Comparison of ENCODE assay signal across 22 cellular contexts in the genomic region with DNA sequence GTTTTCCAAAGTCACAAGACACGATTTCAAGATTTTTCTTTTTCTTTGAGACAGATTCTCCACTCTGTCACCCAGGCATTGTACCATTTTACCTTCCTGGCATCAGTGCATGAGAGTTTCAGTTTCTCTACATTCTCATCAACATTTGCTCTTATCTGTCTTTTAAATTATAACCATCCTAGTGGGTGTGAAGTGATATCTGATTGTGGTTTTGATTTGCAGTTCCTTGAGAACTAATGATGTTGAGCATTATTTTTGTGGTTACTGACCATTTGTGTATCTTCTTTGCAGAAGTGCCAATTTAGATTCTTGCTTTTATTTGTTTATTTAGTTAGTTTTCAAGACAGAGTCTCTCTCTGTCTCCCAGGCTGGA. TPM values are rescaled to one million over a fixed set of nuclear protein-coding genes. Genes with fewer than 3 reads are reported as not detected.
DNase-seq lines count a peak whose midpoint lies in the region; ATAC-seq and TF ChIP-seq lines count a peak whose summit lies in the region.
"Had no signal": no experiment of that assay in that cellular context is flagged by ENCODE, and none has a peak within 500 bp of the region (broad histone marks: within the 10 kb centered on the region; RNA-seq: fewer than 3 reads in every experiment).

No MANE protein-coding gene starts in this region.

- H3K4me3 Mint-ChIP-seq in activated naive CD4-positive, alpha-beta T cell treated with anti-CD3 and anti-CD28 coated beads for 36 hours, result no peak overlapping the region
- H3K4me3 Mint-ChIP-seq in activated T-helper 2 cell treated with anti-CD3 and anti-CD28 coated beads, Interferon-gamma antibody, Interleukin-2, Interleukin-4, amounts not matched to agents 10 μg/mL and 5 μg/mL and 100 μg/mL, durations not matched to agents 14 hours and 24 hours and 36 hours (ENCODE audit: low read depth), result peak overlapping the region; percentile 52
- peak overlapping the region; percentile 71 for H3K4me3 Mint-ChIP-seq in natural killer cell
- H3K4me3 Mint-ChIP-seq: GM23338; IgD-negative memory B cell; neural crest cell; stimulated activated memory B cell treated with anti-CD40 and anti-IgM and Interleukin-4, amounts not matched to agents 10 μg/mL and 1 μg/mL and 100 μg/mL, for 72 hours had no signal

- H3K36me3 Mint-ChIP-seq in activated naive CD4-positive, alpha-beta T cell treated with anti-CD3 and anti-CD28 coated beads for 36 hours (ENCODE audit: low read depth), result no peaks in the 10 kb centered on the region
- H3K36me3 Mint-ChIP-seq in activated T-helper 2 cell treated with anti-CD3 and anti-CD28 coated beads, Interferon-gamma antibody, Interleukin-2, Interleukin-4, amounts not matched to agents 10 μg/mL and 5 μg/mL and 100 μg/mL, durations not matched to agents 14 hours and 24 hours and 36 hours (ENCODE audit: low read depth), result peaks cover 2% of the 10 kb centered on the region
- H3K36me3 Mint-ChIP-seq in natural killer cell, result no peaks in the 10 kb centered on the region
- H3K36me3 Mint-ChIP-seq: IgD-negative memory B cell; stimulated activated memory B cell treated with anti-CD40 and anti-IgM and Interleukin-4, amounts not matched to agents 10 μg/mL and 1 μg/mL and 100 μg/mL, for 72 hours had no signal

- H3K27me3 ChIP-seq in left lung, result no peaks in the 10 kb centered on the region
- H3K27me3 ChIP-seq: brain microvascular endothelial cell, thyroid gland had no signal

- H3K4me1 ChIP-seq in left lung, result no peaks in the 10 kb centered on the region
- H3K4me1 ChIP-seq: thyroid gland had no signal

- CTCF ChIA-PET in activated naive CD4-positive, alpha-beta T cell treated with anti-CD3 and anti-CD28 coated beads for 36 hours (lab: Charles Lee), result no interaction called here

- H3K27ac ChIP-seq in left lung, result no peak overlapping the region
- H3K27ac ChIP-seq: C4-2B, thyroid gland, VCaP had no signal

- H3K36me3 ChIP-seq in left lung, result no peaks in the 10 kb centered on the region
- H3K36me3 ChIP-seq: brain microvascular endothelial cell, thyroid gland had no signal

- no peak for DNase-seq in activated naive CD4-positive, alpha-beta T cell treated with anti-CD3 and anti-CD28 coated beads for 36 hours
- DNase-seq in activated naive CD4-positive, alpha-beta T cell treated with anti-CD3 and anti-CD28 coated beads, Interleukin-2, amount 50 U/mL, for 16 hours, result no peak
- DNase-seq in OCI-M1 (lab: John Stamatoyannopoulos, UW) (peak; percentile 31), natural killer cell (no peak), left lung (no peak), COLO668 (lab: John Stamatoyannopoulos, UW; ENCODE audit: unreplicated experiment) (no peak)
- DNase-seq in activated T-helper 2 cell treated with anti-CD3 and anti-CD28 coated beads, Interferon-gamma antibody, Interleukin-2, Interleukin-4, amounts not matched to agents 10 μg/mL and 5 μg/mL and 100 μg/mL, durations not matched to agents 14 hours and 24 hours and 36 hours (ENCODE audit: low spot score), result no peak
- DNase-seq: brain microvascular endothelial cell, DMS53, NCI-H1694, NCI-H774, posterior cingulate gyrus, Right ventricle myocardium superior, thyroid gland had no signal

- no peaks in the 10 kb centered on the region for H3K9me3 ChIP-seq in left lung
- H3K9me3 ChIP-seq: thyroid gland had no signal

- H3K27me3 Mint-ChIP-seq in activated naive CD4-positive, alpha-beta T cell treated with anti-CD3 and anti-CD28 coated beads for 36 hours (ENCODE audit: low read depth), result no peaks in the 10 kb centered on the region
- no peaks in the 10 kb centered on the region for H3K27me3 Mint-ChIP-seq in activated T-helper 2 cell treated with anti-CD3 and anti-CD28 coated beads, Interferon-gamma antibody, Interleukin-2, Interleukin-4, amounts not matched to agents 10 μg/mL and 5 μg/mL and 100 μg/mL, durations not matched to agents 14 hours and 24 hours and 36 hours (ENCODE audit: low read depth)
- no peaks in the 10 kb centered on the region for H3K27me3 Mint-ChIP-seq in natural killer cell (ENCODE audit: low read depth in 2 of 2)

- H3K9me3 Mint-ChIP-seq in activated naive CD4-positive, alpha-beta T cell treated with anti-CD3 and anti-CD28 coated beads for 36 hours, result no peaks in the 10 kb centered on the region
- H3K9me3 Mint-ChIP-seq in activated T-helper 2 cell treated with anti-CD3 and anti-CD28 coated beads, Interferon-gamma antibody, Interleukin-2, Interleukin-4, amounts not matched to agents 10 μg/mL and 5 μg/mL and 100 μg/mL, durations not matched to agents 14 hours and 24 hours and 36 hours, result no peaks in the 10 kb centered on the region
- H3K9me3 Mint-ChIP-seq in natural killer cell, result no peaks in the 10 kb centered on the region
- H3K9me3 Mint-ChIP-seq: IgD-negative memory B cell; neural crest cell; stimulated activated memory B cell treated with anti-CD40 and anti-IgM and Interleukin-4, amounts not matched to agents 10 μg/mL and 1 μg/mL and 100 μg/mL, for 72 hours had no signal

- H3K4me3 ChIP-seq in left lung, result no peak overlapping the region
- H3K4me3 ChIP-seq: GM23338, thyroid gland had no signal

- H3K4me1 Mint-ChIP-seq in activated naive CD4-positive, alpha-beta T cell treated with anti-CD3 and anti-CD28 coated beads for 36 hours (ENCODE audit: low read depth), result peaks cover 59% of the 10 kb centered on the region
- H3K4me1 Mint-ChIP-seq in activated T-helper 2 cell treated with anti-CD3 and anti-CD28 coated beads, Interferon-gamma antibody, Interleukin-2, Interleukin-4, amounts not matched to agents 10 μg/mL and 5 μg/mL and 100 μg/mL, durations not matched to agents 14 hours and 24 hours and 36 hours (ENCODE audit: low read depth), result peaks cover 57% of the 10 kb centered on the region
- H3K4me1 Mint-ChIP-seq in natural killer cell, result peaks cover 41 to 47% of the 10 kb centered on the region in 2 donors

- peak overlapping the region; percentile 72 for H3K27ac Mint-ChIP-seq in activated naive CD4-positive, alpha-beta T cell treated with anti-CD3 and anti-CD28 coated beads for 36 hours
- peak overlapping the region; percentile 87 for H3K27ac Mint-ChIP-seq in activated T-helper 2 cell treated with anti-CD3 and anti-CD28 coated beads, Interferon-gamma antibody, Interleukin-2, Interleukin-4, amounts not matched to agents 10 μg/mL and 5 μg/mL and 100 μg/mL, durations not matched to agents 14 hours and 24 hours and 36 hours
- H3K27ac Mint-ChIP-seq in natural killer cell, result peak overlapping the region; percentile 41 to 45
- H3K27ac Mint-ChIP-seq: GM23338; IgD-negative memory B cell; stimulated activated memory B cell treated with anti-CD40 and anti-IgM and Interleukin-4, amounts not matched to agents 10 μg/mL and 1 μg/mL and 100 μg/mL, for 72 hours had no signal

- intact Hi-C loops in activated naive CD4-positive, alpha-beta T cell treated with anti-CD3 and anti-CD28 coated beads for 36 hours (cut with micrococcal nuclease), result loop anchor here (1.0 to 5.0 kb wide), 8 partner anchors 18 to 316 kb away; a partner anchor contains a TSS
- intact Hi-C loops in activated T-helper 2 cell treated with anti-CD3 and anti-CD28 coated beads, Interferon-gamma antibody, Interleukin-2, Interleukin-4, amounts not matched to agents 10 μg/mL and 5 μg/mL and 100 μg/mL, durations not matched to agents 14 hours and 24 hours and 36 hours (cut with micrococcal nuclease), result loop anchor here (1.0 to 5.0 kb wide), 7 partner anchors 26 to 247 kb away; a partner anchor contains a TSS
- intact Hi-C loops in natural killer cell (cut with micrococcal nuclease) (loop anchor here (10.0 kb wide), 1 partner anchor 51 kb away; a partner anchor contains a TSS), left lung (cut with DNase I) (no loop called here)

- ATAC-seq in natural killer cell (peak; percentile 61 to 78 (median 71)), left lung (no peak), GM21423 (IDR thresholded peaks at IDR 0.05; ENCODE audit: unreplicated experiment) (no peak)
- ATAC-seq: GM23338; stimulated activated memory B cell treated with anti-CD40 and anti-IgM and Interleukin-4, amounts not matched to agents 10 μg/mL and 1 μg/mL and 100 μg/mL, for 72 hours had no signal

- TF ChIP-seq CTCF in natural killer cell (IDR thresholded peaks at IDR 0.05) (no peak), left lung (IDR thresholded peaks at IDR 0.05) (no peak)

RNA-seq across cellular contexts. Expression of a gene that starts 41.2 kb away (rescaled TPM):
- not detected for total RNA-seq in activated naive CD4-positive, alpha-beta T cell treated with anti-CD3 and anti-CD28 coated beads for 36 hours
- total RNA-seq in activated T-helper 2 cell treated with anti-CD3 and anti-CD28 coated beads, Interferon-gamma antibody, Interleukin-2, Interleukin-4, amounts not matched to agents 10 μg/mL and 5 μg/mL and 100 μg/mL, durations not matched to agents 14 hours and 24 hours and 36 hours, result not detected in 2 replicates
- total RNA-seq in natural killer cell, result not detected
- total RNA-seq in left lung, result not detected
- total RNA-seq: GM23338, neural crest cell, OCI-LY7 had no signal

RNA-seq across cellular contexts. Expression of a gene that starts 46.7 kb away (rescaled TPM):
- 10 to 100 TPM; 76.2 to 78.0 TPM for total RNA-seq in activated naive CD4-positive, alpha-beta T cell treated with anti-CD3 and anti-CD28 coated beads for 36 hours
- 78.1 and 85.9 TPM in 2 replicates for total RNA-seq in activated T-helper 2 cell treated with anti-CD3 and anti-CD28 coated beads, Interferon-gamma antibody, Interleukin-2, Interleukin-4, amounts not matched to agents 10 μg/mL and 5 μg/mL and 100 μg/mL, durations not matched to agents 14 hours and 24 hours and 36 hours
- total RNA-seq in natural killer cell (100 to 1,000 TPM; 121 to 182 (median 146) TPM), left lung (100 to 1,000 TPM in 1 of 2 donors, 10 to 100 TPM in 1; 49.9 to 132 TPM)

Comparison
In these comparisons a context has a peak if more than half of its experiments do, and no peak if none do; other contexts are left out.
1. ATAC-seq: peak in natural killer cell (3 of 3); none in left lung (single experiment) and GM21423 (single experiment).
2. intact Hi-C loops: an anchor here in activated naive CD4-positive, alpha-beta T cell treated with anti-CD3 and anti-CD28 coated beads for 36 hours (1.0 to 5.0 kb wide), activated T-helper 2 cell treated with anti-CD3 and anti-CD28 coated beads, Interferon-gamma antibody, Interleukin-2, Interleukin-4, amounts not matched to agents 10 μg/mL and 5 μg/mL and 100 μg/mL, durations not matched to agents 14 hours and 24 hours and 36 hours (1.0 to 5.0 kb wide) and natural killer cell (10.0 kb wide); none called in left lung.
3. Peak in every context shown above with its lines, with median percentiles within 50 percentile points of each other: H3K27ac Mint-ChIP-seq.